ENCODE assay signal across 1 cellular context in genomic region chr4:48286060-48286459, GRCh38. TPM values are rescaled to one million over a fixed set of nuclear protein-coding genes. Genes with fewer than 3 reads are reported as not detected.
"Had no signal": no experiment of that assay in that cellular context is flagged by ENCODE, and none has a peak within 500 bp of the region (broad histone marks: within the 10 kb centered on the region; RNA-seq: fewer than 3 reads in every experiment).

No MANE protein-coding gene starts in this region.

RNA-seq across cellular contexts. Expression of gene TEC, which starts 16.4 kb away (rescaled TPM):
- total RNA-seq: G401 had no signal
